In the genomic region with DNA sequence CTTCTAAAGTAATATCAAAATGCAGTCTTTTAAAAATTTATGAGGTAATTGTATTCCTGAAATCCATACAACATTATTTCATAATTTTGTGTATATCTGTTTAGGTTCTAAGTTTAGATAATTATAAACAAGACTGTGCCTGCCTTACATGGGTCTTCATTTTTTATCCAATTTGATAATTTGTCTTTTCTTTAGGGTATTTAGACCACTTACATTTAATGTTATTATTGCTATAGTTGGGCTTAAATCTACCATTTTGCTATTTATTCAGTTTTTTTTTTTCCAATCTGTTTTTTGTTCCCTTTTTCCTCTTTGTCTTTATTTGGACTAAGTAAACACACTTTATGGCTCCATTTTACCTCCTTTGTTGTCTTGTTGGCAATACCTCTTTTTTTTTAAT, we compare ENCODE assay signal across 34 cellular contexts.
"Had no signal": no experiment of that assay in that cellular context is flagged by ENCODE, and none has a peak within 500 bp of the region (broad histone marks: within the 10 kb centered on the region; RNA-seq: fewer than 3 reads in every experiment).

No MANE protein-coding gene starts in this region.

- H3K36me3 ChIP-seq: MG63 had no signal

- H3K27me3 ChIP-seq: MG63 had no signal

- H3K4me3 ChIP-seq: MG63 had no signal

- DNase-seq: Karpas-422, Kasumi-1, MG63, MM.1S, MV-4-11, NCI-H1048, NCI-H1092, NCI-H1092 treated with DMSO at 0.1 percent for 48 hours, NCI-H1105, NCI-H1105 treated with DMSO at 0.1 percent for 48 hours, NCI-H1417, NCI-H1417 treated with DMSO at 0.1 percent for 48 hours, NCI-H1436, NCI-H1436 treated with DMSO at 0.1 percent for 48 hours, NCI-H146, NCI-H1694, NCI-H1694 treated with DMSO at 0.1 percent for 48 hours, NCI-H187, NCI-H187 treated with DMSO at 0.1 percent for 48 hours, NCI-H1930, NCI-H2029, NCI-H2029 treated with DMSO at 0.1 percent for 48 hours, NCI-H2081, NCI-H2081 treated with DMSO at 0.1 percent for 48 hours, NCI-H2107, NCI-H2171, NCI-H2171 treated with DMSO at 0.1 percent for 48 hours, NCI-H2227 treated with DMSO at 0.1 percent for 48 hours, NCI-H226, NCI-H345, NCI-H446, NCI-H446 treated with DMSO at 0.1 percent for 48 hours, NCI-H510A, NCI-H510A treated with DMSO at 0.1 percent for 48 hours had no signal
